21 cellular contexts compared by ENCODE assay signal in genomic region chr4:18394656-18395055, GRCh38.
DNase-seq lines count a peak whose midpoint lies in the region; ATAC-seq and TF ChIP-seq lines count a peak whose summit lies in the region.
"Had no signal": no experiment of that assay in that cellular context is flagged by ENCODE, and none has a peak within 500 bp of the region (broad histone marks: within the 10 kb centered on the region; RNA-seq: fewer than 3 reads in every experiment).

No MANE protein-coding gene starts in this region.

- H2BK120ac ChIP-seq in mesendoderm (ENCODE audit: low read depth, low read length), result no peak overlapping the region

- no peak overlapping the region for H3K23ac ChIP-seq in mesendoderm (ENCODE audit: low read length)

- H3K79me1 ChIP-seq in mesendoderm (ENCODE audit: low read length), result no peaks in the 10 kb centered on the region

- peaks cover 4% of the 10 kb centered on the region for H3K27me3 Mint-ChIP-seq in type B pancreatic cell
- H3K27me3 Mint-ChIP-seq in natural killer cell (ENCODE audit: low read depth in 2 of 2), result no peaks in the 10 kb centered on the region

- H3K18ac ChIP-seq in mesendoderm (ENCODE audit: low read length), result no peak overlapping the region

- H3K4me3 Mint-ChIP-seq in type B pancreatic cell (no peak overlapping the region), natural killer cell (no peak overlapping the region)
- H3K4me3 Mint-ChIP-seq: B cell; CD4-positive, CD25-positive, alpha-beta regulatory T cell; CD8-positive, alpha-beta T cell; HFFc6 had no signal

- H3K27me3 ChIP-seq in mesendoderm (ENCODE audit: insufficient read depth, low read length, poor library complexity), result no peaks in the 10 kb centered on the region
- H3K27me3 ChIP-seq: BLaER1 had no signal

- H3K4ac ChIP-seq in mesendoderm (ENCODE audit: low read depth, low read length), result no peak overlapping the region

- H4K8ac ChIP-seq in mesendoderm (ENCODE audit: low read depth, low read length), result no peak overlapping the region

- no peak overlapping the region for H2BK5ac ChIP-seq in mesendoderm (ENCODE audit: low read length)

- H3K4me3 ChIP-seq in mesendoderm (ENCODE audit: low read length), result no peak overlapping the region
- H3K4me3 ChIP-seq: BLaER1, GM12878, HAP-1 had no signal

- no peaks in the 10 kb centered on the region for H3K4me1 ChIP-seq in mesendoderm (ENCODE audit: control insufficient read depth, low read depth, low read length)
- H3K4me1 ChIP-seq: BLaER1, Caco-2, HAP-1 had no signal

- ATAC-seq in natural killer cell, result no peak
- ATAC-seq: CD8-positive, alpha-beta T cell; GM12878 had no signal

- no peak overlapping the region for H3K56ac ChIP-seq in mesendoderm (ENCODE audit: low read length)

- TF ChIP-seq CTCF in type B pancreatic cell (conservative IDR thresholded peaks at IDR 0.05) (no peak), natural killer cell (IDR thresholded peaks at IDR 0.05) (no peak)

- H3K9me3 Mint-ChIP-seq in type B pancreatic cell (no peaks in the 10 kb centered on the region), natural killer cell (peaks cover 2 to 6% of the 10 kb centered on the region in 2 donors)
- H3K9me3 Mint-ChIP-seq: CD8-positive, alpha-beta T cell had no signal

- intact Hi-C loops in natural killer cell (cut with micrococcal nuclease), result no loop called here

- H3K9ac ChIP-seq in mesendoderm (ENCODE audit: low read length), result no peak overlapping the region
- H3K9ac ChIP-seq: BLaER1 had no signal

- H4K5ac ChIP-seq in mesendoderm (ENCODE audit: low read length), result no peak overlapping the region

- WGBS in mesendoderm (ENCODE audit: extremely low coverage, insufficient coverage, low lambda C conversion rate), result no CpG with 5 or more reads among the region's 1 CpG

- no peak overlapping the region for H3K27ac ChIP-seq in mesendoderm (ENCODE audit: low read depth, low read length)
- H3K27ac ChIP-seq: 22Rv1, BLaER1, C4-2B had no signal

- H3K36me3 Mint-ChIP-seq in type B pancreatic cell, result no peaks in the 10 kb centered on the region
- H3K36me3 Mint-ChIP-seq in natural killer cell, result no peaks in the 10 kb centered on the region
- H3K36me3 Mint-ChIP-seq: CD4-positive, CD25-positive, alpha-beta regulatory T cell; CD8-positive, alpha-beta T cell had no signal

- H3K27ac Mint-ChIP-seq in type B pancreatic cell (peak overlapping the region; percentile 28), natural killer cell (no peak overlapping the region)
- H3K27ac Mint-ChIP-seq: B cell; CD4-positive, CD25-positive, alpha-beta regulatory T cell; CD8-positive, alpha-beta T cell; HFFc6 had no signal

- H3K36me3 ChIP-seq in mesendoderm (ENCODE audit: control insufficient read depth, insufficient read depth, low read length), result no peaks in the 10 kb centered on the region
- H3K36me3 ChIP-seq: BLaER1, HAP-1 had no signal

- H3K79me2 ChIP-seq in mesendoderm (ENCODE audit: control insufficient read depth, insufficient read depth, low read length), result no peaks in the 10 kb centered on the region

- H3K4me1 Mint-ChIP-seq in type B pancreatic cell (ENCODE audit: unreplicated experiment) (peaks cover 6% of the 10 kb centered on the region), natural killer cell (no peaks in the 10 kb centered on the region)
- H3K4me1 Mint-ChIP-seq: B cell; CD4-positive, CD25-positive, alpha-beta regulatory T cell had no signal

- H3K4me2 ChIP-seq in mesendoderm (ENCODE audit: low read length), result no peak overlapping the region
- H3K4me2 ChIP-seq: BLaER1 had no signal

- no peak overlapping the region for H2BK15ac ChIP-seq in mesendoderm (replicated peaks; ENCODE audit: low read depth)

- DNase-seq in ELF-1 (ENCODE audit: low read depth, low spot score) (peak; percentile 6), islet precursor cell (peak; percentile 62), mesendoderm (peak; percentile 66), type B pancreatic cell (ENCODE audit: extremely low spot score, unreplicated experiment) (no peak), T-helper 2 cell (no peak), cerebellum (ENCODE audit: low spot score) (no peak), natural killer cell (no peak)
- DNase-seq: Caco-2; CD4-positive, CD25-positive, alpha-beta regulatory T cell; CD8-positive, alpha-beta T cell; DMS153; DND-41; GDM1; GOT3; HFFc6 had no signal

- no peak overlapping the region for H2AK5ac ChIP-seq in mesendoderm (ENCODE audit: low read length)

Comparison
In these comparisons a context has a peak if more than half of its experiments do, and no peak if none do; other contexts are left out.
1. DNase-seq: peak in ELF-1 (single experiment), islet precursor cell (single experiment) and mesendoderm (single experiment); none in type B pancreatic cell (single experiment), T-helper 2 cell (0 of 5), cerebellum (single experiment) and natural killer cell (single experiment).